Comparison of ENCODE assay signal across 31 cellular contexts in genomic region chr18:36477776-36478175, GRCh38.
"Had no signal": no experiment of that assay in that cellular context is flagged by ENCODE, and none has a peak within 500 bp of the region (broad histone marks: within the 10 kb centered on the region; RNA-seq: fewer than 3 reads in every experiment).

No MANE protein-coding gene starts in this region.

- DNase-seq: activated CD4-positive, alpha-beta memory T cell treated with anti-CD3 and anti-CD28 coated beads for 36 hours; activated CD4-positive, alpha-beta T cell treated with anti-CD3 and anti-CD28 coated beads for 36 hours; activated CD4-positive, alpha-beta T cell treated with anti-CD3 and anti-CD28 coated beads, Interleukin-2, amount 10 ng/mL, durations not matched to agents 24 days and 14 days; activated CD4-positive, CD25-positive, alpha-beta regulatory T cell; activated CD4-positive, CD25-positive, alpha-beta regulatory T cell treated with anti-CD3 and anti-CD28 coated beads, Interleukin-2, amount 50 U/mL, for 72 hours; activated CD8-positive, alpha-beta memory T cell treated with anti-CD3 and anti-CD28 coated beads, Interleukin-2, amount 10 ng/mL, durations not matched to agents 7 days and 5 days; activated CD8-positive, alpha-beta memory T cell treated with anti-CD3 and anti-CD28 coated beads, Interleukin-2, amount 50 U/mL, for 4 hours; activated CD8-positive, alpha-beta T cell treated with anti-CD3 and anti-CD28 coated beads, Interleukin-2, amount 10 ng/mL, durations not matched to agents 7 days and 5 days; activated effector memory CD4-positive, alpha-beta T cell treated with anti-CD3 and anti-CD28 coated beads, Interleukin-2, amount 50 U/mL, for 16 hours; activated naive CD4-positive, alpha-beta T cell treated with anti-CD3 and anti-CD28 coated beads for 36 hours; activated naive CD8-positive, alpha-beta T cell treated with anti-CD3 and anti-CD28 coated beads for 36 hours; activated naive CD8-positive, alpha-beta T cell treated with anti-CD3 and anti-CD28 coated beads, Interleukin-2, amount 50 U/mL, for 24 hours; activated T-cell treated with anti-CD3 and anti-CD28 coated beads, Interleukin-2, amount 50 U/mL, for 1 hour; activated T-cell treated with anti-CD3 and anti-CD28 coated beads, Interleukin-2, amount 50 U/mL, for 48 hours; adrenal gland; central memory CD4-positive, alpha-beta T cell; cerebellar nuclear complex; dorsolateral prefrontal cortex; effector CD4-positive, alpha-beta T cell; effector memory CD8-positive, alpha-beta T cell; erythroblast; foreskin keratinocyte; gastrocnemius medialis; glutamatergic neuron; heart left ventricle; T-helper 2 cell had no signal

- H3K4me1 ChIP-seq: adrenal gland, breast epithelium, foreskin keratinocyte had no signal

- H3K27me3 ChIP-seq: adrenal gland, ascending aorta, breast epithelium, cardiac muscle cell, dorsolateral prefrontal cortex, esophagus muscularis mucosa, foreskin keratinocyte, gastrocnemius medialis, heart left ventricle had no signal

- ATAC-seq: activated CD4-positive, alpha-beta T cell treated with anti-CD3 and anti-CD28 coated beads for 36 hours; activated CD8-positive, alpha-beta memory T cell treated with anti-CD3 and anti-CD28 coated beads, Interleukin-2, amount 10 ng/mL, durations not matched to agents 7 days and 5 days; activated CD8-positive, alpha-beta T cell treated with anti-CD3 and anti-CD28 coated beads, Interleukin-2, amount 10 ng/mL, durations not matched to agents 7 days and 5 days; activated naive CD8-positive, alpha-beta T cell treated with anti-CD3 and anti-CD28 coated beads, Interleukin-2, amount 50 U/mL, for 24 hours; effector memory CD8-positive, alpha-beta T cell; foreskin keratinocyte; gastrocnemius medialis; heart left ventricle had no signal

- H3K27ac ChIP-seq: adrenal gland, ascending aorta, breast epithelium, cardiac muscle cell, coronary artery, dorsolateral prefrontal cortex, esophagus muscularis mucosa, foreskin keratinocyte, gastrocnemius medialis, heart left ventricle had no signal

- H3K4me3 ChIP-seq: adrenal gland, ascending aorta, breast epithelium, cardiac muscle cell, coronary artery, dorsolateral prefrontal cortex, esophagus muscularis mucosa, gastrocnemius medialis, heart left ventricle had no signal

- H3K9me3 ChIP-seq: adrenal gland, ascending aorta, breast epithelium, esophagus muscularis mucosa, gastrocnemius medialis, heart left ventricle had no signal

- H3K36me3 ChIP-seq: adrenal gland, ascending aorta, breast epithelium, cardiac muscle cell, esophagus muscularis mucosa, gastrocnemius medialis, heart left ventricle had no signal
